18 cellular contexts compared by ENCODE assay signal in the genomic region with DNA sequence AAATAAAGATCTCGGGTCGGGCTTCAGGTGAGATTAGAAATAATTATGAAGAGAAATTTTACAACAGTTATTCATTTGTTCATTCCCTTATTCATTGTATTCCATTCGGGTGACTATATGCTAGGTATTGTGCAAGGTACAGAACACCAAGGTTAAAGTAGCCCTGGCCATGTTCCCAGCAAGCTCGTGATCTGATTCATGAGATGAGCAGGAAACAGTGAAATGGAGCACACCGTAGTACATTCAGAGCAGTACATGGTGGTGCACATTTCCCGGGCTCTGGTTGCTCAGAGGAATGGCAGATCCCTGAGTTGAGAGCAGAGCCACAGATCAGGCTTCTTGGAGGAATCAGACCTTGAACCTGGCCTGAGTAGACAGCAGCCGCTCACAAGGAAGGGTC.
DNase-seq lines count a peak whose midpoint lies in the region; ATAC-seq and TF ChIP-seq lines count a peak whose summit lies in the region.
"Had no signal": no experiment of that assay in that cellular context is flagged by ENCODE, and none has a peak within 500 bp of the region (broad histone marks: within the 10 kb centered on the region; RNA-seq: fewer than 3 reads in every experiment).

No MANE protein-coding gene starts in this region.

- peaks cover 10 to 22% of the 10 kb centered on the region in 2 donors for H3K27me3 Mint-ChIP-seq in effector memory CD8-positive, alpha-beta T cell
- H3K27me3 Mint-ChIP-seq: brain had no signal

- no peak for TF ChIP-seq POLR2A in right lobe of liver (IDR thresholded peaks at IDR 0.05)

- TF ChIP-seq CTCF in AG09309 (IDR thresholded peaks at IDR 0.05; ENCODE audit: control insufficient read depth, insufficient read depth, low read depth, low read length, missing control alignments) (no peak), right lobe of liver (IDR thresholded peaks at IDR 0.05) (no peak), GM13977 (IDR thresholded peaks at IDR 0.05; ENCODE audit: extremely low read depth, insufficient read depth, missing control alignments) (no peak)

- no peaks in the 10 kb centered on the region for H3K36me3 ChIP-seq in right lobe of liver
- H3K36me3 ChIP-seq: vagina had no signal

- intact Hi-C loops in right lobe of liver (cut with DNase I) = no loop called here

- H3K9me3 Mint-ChIP-seq in effector memory CD8-positive, alpha-beta T cell = no peaks in the 10 kb centered on the region

- in situ Hi-C loops in GM13977 (cut with MboI; ENCODE audit: low pct_unique_long_range_greater_than_20kb, low sequenced_read_pairs, unreplicated experiment) = no loop called here

- peak in 2 of 4 donors; percentile 83 to 85 for ATAC-seq in right lobe of liver
- no peak for ATAC-seq in effector memory CD8-positive, alpha-beta T cell (replicated peaks)
- no peak for ATAC-seq in HG03139 (IDR thresholded peaks at IDR 0.05; ENCODE audit: unreplicated experiment)
- ATAC-seq: naive thymus-derived CD8-positive, alpha-beta T cell; T-helper 17 cell had no signal

- H3K4me1 Mint-ChIP-seq in effector memory CD8-positive, alpha-beta T cell (ENCODE audit: low read depth in 2 of 2) = no peaks in the 10 kb centered on the region
- H3K4me1 Mint-ChIP-seq: brain; naive thymus-derived CD8-positive, alpha-beta T cell; T-helper 17 cell had no signal

- 85% methylated on average over 7 of the region's 7 CpGs for WGBS in right lobe of liver (ENCODE audit: insufficient coverage, low coverage, low lambda C conversion rate, missing lambda C conversion rate)

- no peak overlapping the region for H3K27ac Mint-ChIP-seq in effector memory CD8-positive, alpha-beta T cell
- H3K27ac Mint-ChIP-seq: activated naive CD4-positive, alpha-beta T cell treated with anti-CD3 and anti-CD28 coated beads for 36 hours; brain; naive thymus-derived CD8-positive, alpha-beta T cell; T-helper 17 cell had no signal

- no peaks in the 10 kb centered on the region for H3K4me1 ChIP-seq in right lobe of liver
- H3K4me1 ChIP-seq: vagina had no signal

- H3K27ac ChIP-seq in right lobe of liver = no peak overlapping the region
- H3K27ac ChIP-seq: vagina had no signal

- no peak overlapping the region for H3K4me3 ChIP-seq in AG09309 (ENCODE audit: control insufficient read depth, low read depth, low read length)
- no peak overlapping the region for H3K4me3 ChIP-seq in right lobe of liver
- H3K4me3 ChIP-seq: dorsolateral prefrontal cortex, vagina had no signal

- no peaks in the 10 kb centered on the region for H3K9me3 ChIP-seq in right lobe of liver
- H3K9me3 ChIP-seq: vagina had no signal

- no peaks in the 10 kb centered on the region for H3K27me3 ChIP-seq in right lobe of liver
- H3K27me3 ChIP-seq: dorsolateral prefrontal cortex, vagina had no signal

- DNase-seq in AG09309 (ENCODE audit: low read depth) = peak; percentile 7
- peak; percentile 3 for DNase-seq in NCI-H226
- DNase-seq in dermis microvascular lymphatic vessel endothelial cell (ENCODE audit: low read depth in 2 of 2) = peak; percentile 38 to 63
- peak in 2 of 3 donors; percentile 62 to 67 for DNase-seq in right lobe of liver
- DNase-seq in GM13977 (ENCODE audit: low spot score) = no peak
- no peak for DNase-seq in COLO668 (lab: John Stamatoyannopoulos, UW; ENCODE audit: unreplicated experiment)
- DNase-seq in effector memory CD8-positive, alpha-beta T cell = no peak
- DNase-seq: activated naive CD4-positive, alpha-beta T cell treated with anti-CD3 and anti-CD28 coated beads for 36 hours; COR-L47; naive thymus-derived CD8-positive, alpha-beta T cell; NCI-H1436; NCI-H446 treated with DMSO at 0.1 percent for 48 hours; SIG-M5; T-helper 17 cell had no signal

- no peak overlapping the region for H3K4me3 Mint-ChIP-seq in effector memory CD8-positive, alpha-beta T cell
- H3K4me3 Mint-ChIP-seq: activated naive CD4-positive, alpha-beta T cell treated with anti-CD3 and anti-CD28 coated beads for 36 hours; brain; naive thymus-derived CD8-positive, alpha-beta T cell; T-helper 17 cell had no signal

- H3K36me3 Mint-ChIP-seq in effector memory CD8-positive, alpha-beta T cell (ENCODE audit: insufficient read depth) = no peaks in the 10 kb centered on the region
- H3K36me3 Mint-ChIP-seq: naive thymus-derived CD8-positive, alpha-beta T cell had no signal

Comparison
In these comparisons a context has a peak if more than half of its experiments do, and no peak if none do; other contexts are left out.
1. DNase-seq: peak in AG09309 (single experiment), NCI-H226 (single experiment), dermis microvascular lymphatic vessel endothelial cell (2 of 2) and right lobe of liver (2 of 3); none in GM13977 (single experiment), COLO668 (single experiment) and effector memory CD8-positive, alpha-beta T cell (0 of 3).